ENCODE assay signal across 8 cellular contexts in genomic region chr10:119542357-119542989, GRCh38. TPM values are rescaled to one million over a fixed set of nuclear protein-coding genes. Genes with fewer than 3 reads are reported as not detected.
DNase-seq lines count a peak whose midpoint lies in the region; ATAC-seq and TF ChIP-seq lines count a peak whose summit lies in the region.

Gene RGS10 (minus strand): TSS chr10:119542719. CDS start chr10:119542638, 81 bp downstream.

- H3K4me1 ChIP-seq in neural progenitor cell (peaks cover 15% of the 10 kb centered on the region), stomach smooth muscle (ENCODE audit: control insufficient read depth, insufficient read depth, low read length) (peaks cover 44% of the 10 kb centered on the region)

- H3K79me2 ChIP-seq in neural progenitor cell (ENCODE audit: low read depth): no peaks in the 10 kb centered on the region

- peak within 1 kb of the TSS; percentile 85 for H3K4me3 Mint-ChIP-seq in activated T-cell treated with anti-CD3 and anti-CD28 coated beads, Interleukin-2, amount 50 U/mL, for 4 hours
- H3K4me3 Mint-ChIP-seq in neural progenitor cell: peak within 1 kb of the TSS; percentile 92

- peaks cover 24% of the 10 kb centered on the region for H3F3A ChIP-seq in neural progenitor cell (ENCODE audit: low read depth)

- no peaks in the 10 kb centered on the region for H3K27me3 Mint-ChIP-seq in activated T-cell treated with anti-CD3 and anti-CD28 coated beads, Interleukin-2, amount 50 U/mL, for 4 hours (ENCODE audit: low read depth)
- peaks cover 34% of the 10 kb centered on the region for H3K27me3 Mint-ChIP-seq in neural progenitor cell (ENCODE audit: insufficient read depth, low read depth)

- H3K27ac Mint-ChIP-seq in neural progenitor cell: peak within 1 kb of the TSS; percentile 68

- ATAC-seq in GM18873 (IDR thresholded peaks at IDR 0.05; ENCODE audit: low FRiP score, unreplicated experiment): peak; percentile 36
- peak; percentile 63 for ATAC-seq in HG03103 (IDR thresholded peaks at IDR 0.05; ENCODE audit: low read depth, unreplicated experiment)
- peak; percentile 80 to 84 for ATAC-seq in activated T-cell treated with anti-CD3 and anti-CD28 coated beads, Interleukin-2, amount 50 U/mL, for 4 hours

- TF ChIP-seq CTCF in fibroblast of the aortic adventitia (IDR thresholded peaks at IDR 0.05; ENCODE audit: insufficient read depth, low read length) (no peak), neural progenitor cell (IDR thresholded peaks at IDR 0.05) (no peak)

- peaks cover 11% of the 10 kb centered on the region for H4K20me1 ChIP-seq in neural progenitor cell (ENCODE audit: low read depth)

- H3K9me3 Mint-ChIP-seq in activated T-cell treated with anti-CD3 and anti-CD28 coated beads, Interleukin-2, amount 50 U/mL, for 4 hours: no peaks in the 10 kb centered on the region
- no peaks in the 10 kb centered on the region for H3K9me3 Mint-ChIP-seq in neural progenitor cell

- peaks cover 2% of the 10 kb centered on the region for H3K36me3 Mint-ChIP-seq in activated T-cell treated with anti-CD3 and anti-CD28 coated beads, Interleukin-2, amount 50 U/mL, for 4 hours (ENCODE audit: insufficient read depth)
- H3K36me3 Mint-ChIP-seq in neural progenitor cell: peaks cover 2% of the 10 kb centered on the region

- H3K9me3 ChIP-seq in neural progenitor cell (ENCODE audit: low read depth): no peaks in the 10 kb centered on the region
- no peaks in the 10 kb centered on the region for H3K9me3 ChIP-seq in stomach smooth muscle (ENCODE audit: control insufficient read depth in 2 of 2, low read length in 2 of 2)

- H3K4me3 ChIP-seq in fibroblast of the aortic adventitia (ENCODE audit: low read depth, low read length) (peak within 1 kb of the TSS; percentile 80), neural progenitor cell (peak within 1 kb of the TSS; percentile 64), stomach smooth muscle (ENCODE audit: low read length in 2 of 2) (peak within 1 kb of the TSS; percentile 82 to 86)

- H3K27me3 ChIP-seq in neural progenitor cell (peaks cover 56% of the 10 kb centered on the region), stomach smooth muscle (ENCODE audit: control insufficient read depth in 1 of 2, insufficient read depth in 2 of 2, low read length in 2 of 2) (no peaks in the 10 kb centered on the region)

- H3K4me2 ChIP-seq in neural progenitor cell: peak within 1 kb of the TSS; percentile 94

- H3K36me3 ChIP-seq in neural progenitor cell (no peaks in the 10 kb centered on the region), stomach smooth muscle (ENCODE audit: control insufficient read depth in 2 of 2, insufficient read depth in 2 of 2, low read length in 2 of 2) (no peaks in the 10 kb centered on the region)

- H3K9ac ChIP-seq in neural progenitor cell: no peak within 1 kb of the TSS
- peak within 1 kb of the TSS; percentile 55 to 70 for H3K9ac ChIP-seq in stomach smooth muscle (ENCODE audit: low read length in 2 of 2)

- in situ Hi-C loops in ACHN (cut with HindIII; ENCODE audit: low pct_ligation_motif_present, low pct_unique_long_range_greater_than_20kb, low sequenced_read_pairs): no loop called here

- H3K4me1 Mint-ChIP-seq in activated T-cell treated with anti-CD3 and anti-CD28 coated beads, Interleukin-2, amount 50 U/mL, for 4 hours (ENCODE audit: low read depth): peaks cover 43% of the 10 kb centered on the region
- peaks cover 23% of the 10 kb centered on the region for H3K4me1 Mint-ChIP-seq in neural progenitor cell

- H2AFZ ChIP-seq in neural progenitor cell (replicated peaks): peak within 1 kb of the TSS; percentile 81

- H3K27ac ChIP-seq in neural progenitor cell (no peak within 1 kb of the TSS), stomach smooth muscle (ENCODE audit: low read length) (peak within 1 kb of the TSS; percentile 85)

- DNase-seq in ACHN (peak; percentile 81), OCI-M2 (lab: John Stamatoyannopoulos, UW; ENCODE audit: unreplicated experiment) (peak; percentile 10), fibroblast of the aortic adventitia (ENCODE audit: low read depth) (peak; percentile 70), neural progenitor cell (ENCODE audit: low spot score) (peak; percentile 72)
- peak; percentile 90 for DNase-seq in activated T-cell treated with anti-CD3 and anti-CD28 coated beads, Interleukin-2, amount 50 U/mL, for 4 hours

RNA-seq across cellular contexts. Expression of gene RGS10, which starts in this region (rescaled TPM):
- total RNA-seq in activated T-cell treated with anti-CD3 and anti-CD28 coated beads, Interleukin-2, amount 50 U/mL, for 4 hours: 100 to 1,000 TPM; 116 to 163 (median 137) TPM
- total RNA-seq in fibroblast of the aortic adventitia (ENCODE audit: low replicate concordance): 42.0 and 42.4 TPM in 2 replicates
- total RNA-seq in neural progenitor cell (ENCODE audit: low replicate concordance): 8.4 and 12.0 TPM in 2 replicates

Comparison
In these comparisons a context has a peak if more than half of its experiments do, and no peak if none do; other contexts are left out.
1. DNase-seq: peak in every context shown above with its lines; median percentile 90 in activated T-cell treated with anti-CD3 and anti-CD28 coated beads, Interleukin-2, amount 50 U/mL, for 4 hours; 81 in ACHN; 72 in neural progenitor cell; 70 in fibroblast of the aortic adventitia; 10 in OCI-M2.